ENCODE assay signal across 1 cellular context in genomic region chr2:10119027-10119325, GRCh38.
TF ChIP-seq lines count a peak whose summit lies in the region.

No MANE protein-coding gene starts in this region.

TF ChIP-seq in HepG2, 621 proteins besides CTCF, POLR2A, EP300 and RAD21 (continued from another document and continues in another):
- TF ChIP-seq TFE3 (CRISPR knock-in tag; IDR thresholded peaks at IDR 0.05) (no peak), ZNF124 (CRISPR knock-in tag; IDR thresholded peaks at IDR 0.05) (no peak), TBX2 (CRISPR knock-in tag; IDR thresholded peaks at IDR 0.05; ENCODE audit: borderline replicate concordance) (peak; percentile 51; the same call in 1 of the 2 replicates), ZBTB40 (IDR thresholded peaks at IDR 0.05) (no peak), ZBTB40 (CRISPR knock-in tag; IDR thresholded peaks at IDR 0.05) (no peak), RBAK (CRISPR knock-in tag; IDR thresholded peaks at IDR 0.05) (no peak), IKZF4 (CRISPR knock-in tag; IDR thresholded peaks at IDR 0.05; ENCODE audit: borderline replicate concordance, low read depth, not compliant biosample characterization) (no peak), ZNF180 (CRISPR knock-in tag; IDR thresholded peaks at IDR 0.05; ENCODE audit: borderline replicate concordance, low read depth) (no peak), HHEX (CRISPR knock-in tag; IDR thresholded peaks at IDR 0.05) (no peak), ZNF17 (CRISPR knock-in tag; IDR thresholded peaks at IDR 0.05) (no peak), TEF (CRISPR knock-in tag; IDR thresholded peaks at IDR 0.05) (no peak), KDM5A (IDR thresholded peaks at IDR 0.05; ENCODE audit: borderline replicate concordance, low read length) (no peak), SMAD9 (CRISPR knock-in tag; IDR thresholded peaks at IDR 0.05) (no peak), SMYD3 (CRISPR knock-in tag; IDR thresholded peaks at IDR 0.05) (no peak), NAIF1 (CRISPR knock-in tag; IDR thresholded peaks at IDR 0.05; ENCODE audit: borderline replicate concordance) (no peak), DMTF1 (CRISPR knock-in tag; IDR thresholded peaks at IDR 0.05) (no peak), SOX5 (CRISPR knock-in tag; IDR thresholded peaks at IDR 0.05; ENCODE audit: borderline replicate concordance) (no peak), MAFF (IDR thresholded peaks at IDR 0.05; ENCODE audit: low read depth, low read length) (no peak), GABPA (IDR thresholded peaks at IDR 0.05; ENCODE audit: low read depth, low read length) (no peak), GABPA (CRISPR knock-in tag; IDR thresholded peaks at IDR 0.05; ENCODE audit: low read depth) (peak; percentile 24; the same call in 1 of the 2 replicates), SALL2 (CRISPR knock-in tag; IDR thresholded peaks at IDR 0.05) (no peak), DR1 (CRISPR knock-in tag; IDR thresholded peaks at IDR 0.05) (no peak), ZNF264 (CRISPR knock-in tag; IDR thresholded peaks at IDR 0.05) (no peak), REPIN1 (CRISPR knock-in tag; IDR thresholded peaks at IDR 0.05; ENCODE audit: borderline replicate concordance, low read depth) (no peak), CCDC6 (CRISPR knock-in tag; IDR thresholded peaks at IDR 0.05) (no peak), ZNF280D (CRISPR knock-in tag; IDR thresholded peaks at IDR 0.05) (no peak), FOXP1 (IDR thresholded peaks at IDR 0.05) (no peak), FOXP1 (CRISPR knock-in tag; IDR thresholded peaks at IDR 0.05) (peak; percentile 72; the same call in 1 of the 2 replicates), ZFP91 (CRISPR knock-in tag; IDR thresholded peaks at IDR 0.05; ENCODE audit: borderline replicate concordance) (no peak), SALL1 (CRISPR knock-in tag; IDR thresholded peaks at IDR 0.05) (peak; percentile 39), NFAT5 (CRISPR knock-in tag; IDR thresholded peaks at IDR 0.05) (no peak), MEF2D (CRISPR knock-in tag; IDR thresholded peaks at IDR 0.05) (no peak), CENPBD1 (CRISPR knock-in tag; IDR thresholded peaks at IDR 0.05; ENCODE audit: borderline replicate concordance, low read depth) (no peak), FOXO1 (CRISPR knock-in tag; IDR thresholded peaks at IDR 0.05) (peak; percentile 52; the same call in 1 of the 2 replicates), ZSCAN12 (CRISPR knock-in tag; IDR thresholded peaks at IDR 0.05) (no peak), ZNF749 (CRISPR knock-in tag; IDR thresholded peaks at IDR 0.05; ENCODE audit: borderline replicate concordance) (no peak)
